Comparison of ENCODE assay signal across 22 cellular contexts in the genomic region with DNA sequence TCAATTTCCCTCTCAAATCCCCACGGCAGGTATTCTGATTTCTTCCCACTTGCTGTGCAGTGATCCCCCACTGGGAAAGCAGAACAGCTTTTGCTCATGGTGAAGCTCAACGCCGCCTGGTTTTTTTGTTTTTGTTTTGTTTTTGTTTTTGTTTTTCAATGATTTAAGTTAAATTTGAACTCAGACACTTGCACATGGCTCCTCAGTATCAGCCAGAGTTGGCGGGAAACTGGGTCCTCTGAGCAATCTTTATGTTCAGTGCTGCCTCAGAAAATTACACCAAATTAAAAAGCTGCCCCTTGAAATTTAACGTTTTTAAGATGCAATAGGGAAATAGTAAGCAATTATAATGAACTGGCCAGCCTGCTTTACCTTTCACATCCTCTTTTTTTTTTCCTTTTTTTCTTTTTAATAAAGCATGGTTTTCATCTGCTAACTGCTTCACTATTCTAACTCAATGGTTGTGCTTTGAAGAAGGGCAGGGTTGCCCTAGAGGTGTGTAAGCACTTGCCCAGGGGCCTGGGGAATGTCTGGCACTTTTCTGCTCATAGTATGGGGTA.
"Had no signal": no experiment of that assay in that cellular context is flagged by ENCODE, and none has a peak within 500 bp of the region (broad histone marks: within the 10 kb centered on the region; RNA-seq: fewer than 3 reads in every experiment).

No MANE protein-coding gene starts in this region.

- H3K36me3 Mint-ChIP-seq: activated naive CD4-positive, alpha-beta T cell treated with anti-CD3 and anti-CD28 coated beads, Interleukin-2, amount 50 U/mL, for 72 hours; brain; stimulated activated memory B cell treated with anti-CD40 and anti-IgM and Interleukin-4, amounts not matched to agents 10 μg/mL and 1 μg/mL and 100 μg/mL, for 72 hours had no signal

- H3K4me1 ChIP-seq: parathyroid adenoma, stomach, suprapubic skin had no signal

- ATAC-seq: activated naive CD4-positive, alpha-beta T cell treated with anti-CD3 and anti-CD28 coated beads, Interleukin-2, amount 50 U/mL, for 72 hours; activated T-helper 17 cell treated with anti-CD3 and anti-CD28 coated beads, Interleukin-2, amount 50 U/mL, for 72 hours; heart right ventricle; left cardiac atrium; right cardiac atrium; stimulated activated memory B cell treated with anti-CD40 and anti-IgM and Interleukin-4, amounts not matched to agents 10 μg/mL and 1 μg/mL and 100 μg/mL, for 72 hours had no signal

- H3K27me3 Mint-ChIP-seq: stimulated activated memory B cell treated with anti-CD40 and anti-IgM and Interleukin-4, amounts not matched to agents 10 μg/mL and 1 μg/mL and 100 μg/mL, for 72 hours had no signal

- H3K36me3 ChIP-seq: heart right ventricle, stomach, suprapubic skin, tibial nerve had no signal

- H3K27me3 ChIP-seq: stomach, suprapubic skin, tibial nerve had no signal

- DNase-seq: activated CD4-positive, alpha-beta T cell treated with anti-CD3 and anti-CD28 coated beads for 1 hour; activated T-cell treated with anti-CD3 and anti-CD28 coated beads, Interleukin-2, amount 50 U/mL, for 1 hour; aorta; effector CD4-positive, alpha-beta T cell; heart right ventricle; islet precursor cell; left cardiac atrium; mesenchymal stem cell; nucleus accumbens; right cardiac atrium; stimulated activated CD4-positive, alpha-beta T cell treated with anti-CD3 and anti-CD28 coated beads, Interleukin-2, amount 100 ng/mL, for 24 hours; stomach had no signal

- H3K9me3 ChIP-seq: heart right ventricle, stomach, suprapubic skin, tibial nerve had no signal

- FAIRE-seq: endometrium, TTC549, urothelium cell line had no signal

- H3K9me3 Mint-ChIP-seq: activated naive CD4-positive, alpha-beta T cell treated with anti-CD3 and anti-CD28 coated beads, Interleukin-2, amount 50 U/mL, for 72 hours; activated T-helper 17 cell treated with anti-CD3 and anti-CD28 coated beads, Interleukin-2, amount 50 U/mL, for 72 hours; stimulated activated memory B cell treated with anti-CD40 and anti-IgM and Interleukin-4, amounts not matched to agents 10 μg/mL and 1 μg/mL and 100 μg/mL, for 72 hours had no signal

- H3K4me3 Mint-ChIP-seq: activated T-helper 17 cell treated with anti-CD3 and anti-CD28 coated beads, Interleukin-2, amount 50 U/mL, for 72 hours; brain; stimulated activated memory B cell treated with anti-CD40 and anti-IgM and Interleukin-4, amounts not matched to agents 10 μg/mL and 1 μg/mL and 100 μg/mL, for 72 hours had no signal

- H3K27ac Mint-ChIP-seq: activated naive CD4-positive, alpha-beta T cell treated with anti-CD3 and anti-CD28 coated beads, Interleukin-2, amount 50 U/mL, for 72 hours; activated T-helper 17 cell treated with anti-CD3 and anti-CD28 coated beads, Interleukin-2, amount 50 U/mL, for 72 hours; brain; stimulated activated memory B cell treated with anti-CD40 and anti-IgM and Interleukin-4, amounts not matched to agents 10 μg/mL and 1 μg/mL and 100 μg/mL, for 72 hours had no signal

- H3K4me3 ChIP-seq: heart right ventricle, stomach, suprapubic skin, tibial nerve had no signal
